Comparison of ENCODE assay signal across 21 cellular contexts in the genomic region with DNA sequence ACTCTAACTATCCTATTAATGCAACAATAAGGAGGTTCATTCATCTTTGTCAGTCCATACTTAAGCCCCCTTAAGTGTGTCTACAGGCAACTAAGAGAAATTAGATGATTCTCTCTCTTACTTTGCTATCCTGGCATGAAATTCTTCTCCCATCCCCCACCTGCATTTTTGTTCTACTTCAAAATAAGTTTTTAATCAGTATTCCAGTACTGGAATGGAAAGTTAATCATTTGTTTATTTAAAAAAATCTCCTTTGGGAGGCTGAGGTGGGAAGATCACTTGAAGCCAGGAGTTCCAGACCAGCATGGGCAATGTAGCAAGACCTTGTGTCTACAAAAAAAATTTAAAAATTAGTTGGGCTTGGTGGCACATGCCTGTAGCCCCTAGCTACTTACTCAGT.
"Had no signal": no experiment of that assay in that cellular context is flagged by ENCODE, and none has a peak within 500 bp of the region (broad histone marks: within the 10 kb centered on the region; RNA-seq: fewer than 3 reads in every experiment).

No MANE protein-coding gene starts in this region.

- DNase-seq: activated CD4-positive, alpha-beta memory T cell treated with anti-CD3 and anti-CD28 coated beads, Interleukin-2, amount 10 ng/mL, durations not matched to agents 7 days and 5 days; activated CD4-positive, alpha-beta T cell treated with anti-CD3 and anti-CD28 coated beads, Interleukin-2, amount 10 ng/mL, durations not matched to agents 7 days and 5 days; activated CD8-positive, alpha-beta memory T cell treated with anti-CD3 and anti-CD28 coated beads, Interleukin-2, amount 50 U/mL, for 48 hours; activated gamma-delta T cell; activated naive CD4-positive, alpha-beta T cell treated with anti-CD3 and anti-CD28 coated beads, Interleukin-2, amount 10 ng/mL, durations not matched to agents 7 days and 5 days; activated naive CD8-positive, alpha-beta T cell treated with anti-CD3 and anti-CD28 coated beads, Interleukin-2, amount 10 ng/mL, durations not matched to agents 7 days and 5 days; activated T-cell treated with anti-CD3 and anti-CD28 coated beads, Interleukin-2, amount 50 U/mL, for 24 hours; brain microvascular endothelial cell; dorsolateral prefrontal cortex; effector memory CD8-positive, alpha-beta T cell; erythroblast; foreskin fibroblast; head of caudate nucleus; hippocampal formation; natural killer cell; right cardiac atrium; spleen; stimulated activated naive CD4-positive, alpha-beta T cell; T1000; WERI-Rb-1 had no signal

- ATAC-seq: activated CD4-positive, CD25-positive, alpha-beta regulatory T cell treated with anti-CD3 and anti-CD28 coated beads, Interleukin-2, amount 50 U/mL, for 24 hours; effector memory CD8-positive, alpha-beta T cell; natural killer cell; right cardiac atrium had no signal
